ENCODE assay signal across 8 cellular contexts in genomic region chr1:207867136-207868081, GRCh38. TPM values are rescaled to one million over a fixed set of nuclear protein-coding genes. Genes with fewer than 3 reads are reported as not detected.
A peak's percentile ranks its signal among the peaks of the same experiment; 100 is the strongest.
DNase-seq lines count a peak whose midpoint lies in the region; ATAC-seq and TF ChIP-seq lines count a peak whose summit lies in the region.

No MANE protein-coding gene starts in this region.

- CTCF ChIA-PET in HEK293T (lab: Yijun Ruan, JAX), result interaction anchor here (0.6 to 1.4 kb wide), 5 partner anchors 7 to 96 kb away, joined by 3 to 6 read pairs (median 3); no protein-coding TSS in a partner anchor

- in situ Hi-C loops in GM13976 (cut with MboI; ENCODE audit: low sequenced_read_pairs, unreplicated experiment), result loop anchor here (5.0 kb wide), 1 partner anchor 35 kb away; no protein-coding TSS in a partner anchor

- no peaks in the 10 kb centered on the region for H3K9me3 Mint-ChIP-seq in activated T-cell treated with anti-CD3 and anti-CD28 coated beads, Interleukin-2, amount 50 U/mL, for 4 hours

- POLR2A ChIA-PET in HEK293T (lab: Yijun Ruan, JAX), result interaction anchor here (1.0 to 2.4 kb wide), 2 partner anchors 8 to 17 kb away, joined by 3 to 5 read pairs; no protein-coding TSS in a partner anchor

- peak; percentile 31 to 33 for ATAC-seq in activated T-cell treated with anti-CD3 and anti-CD28 coated beads, Interleukin-2, amount 50 U/mL, for 4 hours
- ATAC-seq in HG02678 (IDR thresholded peaks at IDR 0.05; ENCODE audit: unreplicated experiment), result no peak

- peak; percentile 44 for DNase-seq in GM13976 (ENCODE audit: low spot score)
- no peak for DNase-seq in activated T-cell treated with anti-CD3 and anti-CD28 coated beads, Interleukin-2, amount 50 U/mL, for 4 hours
- DNase-seq in fibroblast of peridontal ligament (ENCODE audit: extremely low read depth), result peak; percentile 23
- DNase-seq in nucleus accumbens (lab: John Stamatoyannopoulos, UW), result peak in 43 of 56 donors; percentile 18 to 82 (median 52)
- no peak for DNase-seq in HEK293T (ENCODE audit: extremely low spot score)
- DNase-seq in NCI-H345 (lab: John Stamatoyannopoulos, UW), result no peak
- no peak for DNase-seq in MV-4-11 (lab: John Stamatoyannopoulos, UW)

- no peak for TF ChIP-seq CTCF in GM13976 (IDR thresholded peaks at IDR 0.05; ENCODE audit: borderline replicate concordance, control extremely low read depth, extremely low read depth, insufficient read depth, missing control alignments)

- peaks cover 83% of the 10 kb centered on the region for H3K4me1 Mint-ChIP-seq in activated T-cell treated with anti-CD3 and anti-CD28 coated beads, Interleukin-2, amount 50 U/mL, for 4 hours (ENCODE audit: low read depth)

- H3K4me3 Mint-ChIP-seq in activated T-cell treated with anti-CD3 and anti-CD28 coated beads, Interleukin-2, amount 50 U/mL, for 4 hours, result peak overlapping the region; percentile 92

- no peaks in the 10 kb centered on the region for H3K27me3 Mint-ChIP-seq in activated T-cell treated with anti-CD3 and anti-CD28 coated beads, Interleukin-2, amount 50 U/mL, for 4 hours (ENCODE audit: low read depth)

- peaks cover 15% of the 10 kb centered on the region for H3K36me3 Mint-ChIP-seq in activated T-cell treated with anti-CD3 and anti-CD28 coated beads, Interleukin-2, amount 50 U/mL, for 4 hours (ENCODE audit: insufficient read depth)

TF ChIP-seq in HEK293T, 16 proteins besides CTCF, POLR2A, EP300 and RAD21:
- no peak for TF ChIP-seq ZNF384 (IDR thresholded peaks at IDR 0.05)
- TF ChIP-seq ELF4 (IDR thresholded peaks at IDR 0.05), result no peak
- TF ChIP-seq LEF1 (IDR thresholded peaks at IDR 0.05; ENCODE audit: borderline replicate concordance), result no peak
- no peak for TF ChIP-seq HDGF (IDR thresholded peaks at IDR 0.05; ENCODE audit: borderline replicate concordance)
- TF ChIP-seq, protein P1, sequence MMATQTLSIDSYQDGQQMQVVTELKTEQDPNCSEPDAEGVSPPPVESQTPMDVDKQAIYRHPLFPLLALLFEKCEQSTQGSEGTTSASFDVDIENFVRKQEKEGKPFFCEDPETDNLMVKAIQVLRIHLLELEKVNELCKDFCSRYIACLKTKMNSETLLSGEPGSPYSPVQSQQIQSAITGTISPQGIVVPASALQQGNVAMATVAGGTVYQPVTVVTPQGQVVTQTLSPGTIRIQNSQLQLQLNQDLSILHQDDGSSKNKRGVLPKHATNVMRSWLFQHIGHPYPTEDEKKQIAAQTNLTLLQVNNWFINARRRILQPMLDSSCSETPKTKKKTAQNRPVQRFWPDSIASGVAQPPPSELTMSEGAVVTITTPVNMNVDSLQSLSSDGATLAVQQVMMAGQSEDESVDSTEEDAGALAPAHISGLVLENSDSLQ (IDR thresholded peaks at IDR 0.05), result no peak
- TF ChIP-seq FOXA1 (IDR thresholded peaks at IDR 0.05), result no peak
- no peak for TF ChIP-seq ARNT (IDR thresholded peaks at IDR 0.05)
- no peak for TF ChIP-seq BHLHE40 (IDR thresholded peaks at IDR 0.05; ENCODE audit: borderline replicate concordance)
- TF ChIP-seq TARDBP (IDR thresholded peaks at IDR 0.05), result no peak
- TF ChIP-seq FOXM1 (IDR thresholded peaks at IDR 0.05; ENCODE audit: borderline replicate concordance), result no peak
- TF ChIP-seq FOXK2 (IDR thresholded peaks at IDR 0.05), result no peak
- TF ChIP-seq SUZ12 (IDR thresholded peaks at IDR 0.05), result no peak
- no peak for TF ChIP-seq SP1 (IDR thresholded peaks at IDR 0.05)
- no peak for TF ChIP-seq L3MBTL2 (conservative IDR thresholded peaks at IDR 0.05)
- TF ChIP-seq CTBP1 (IDR thresholded peaks at IDR 0.05; ENCODE audit: borderline replicate concordance), result no peak
TF ChIP-seq in HEK293T: peak in this region for 0.

RNA-seq across cellular contexts. Expression of gene CD34, which starts 43.5 kb away (rescaled TPM):
- total RNA-seq in activated T-cell treated with anti-CD3 and anti-CD28 coated beads, Interleukin-2, amount 50 U/mL, for 4 hours, result under 1 TPM; 0.05 to 0.20 (median 0.08) TPM

Comparison
In these comparisons a context has a peak if more than half of its experiments do, and no peak if none do; other contexts are left out.
1. DNase-seq: peak in GM13976 (single experiment), fibroblast of peridontal ligament (single experiment) and nucleus accumbens (43 of 56); none in activated T-cell treated with anti-CD3 and anti-CD28 coated beads, Interleukin-2, amount 50 U/mL, for 4 hours (single experiment), HEK293T (single experiment), NCI-H345 (single experiment) and MV-4-11 (single experiment).